Comparison of ENCODE assay signal across 12 cellular contexts in the genomic region with DNA sequence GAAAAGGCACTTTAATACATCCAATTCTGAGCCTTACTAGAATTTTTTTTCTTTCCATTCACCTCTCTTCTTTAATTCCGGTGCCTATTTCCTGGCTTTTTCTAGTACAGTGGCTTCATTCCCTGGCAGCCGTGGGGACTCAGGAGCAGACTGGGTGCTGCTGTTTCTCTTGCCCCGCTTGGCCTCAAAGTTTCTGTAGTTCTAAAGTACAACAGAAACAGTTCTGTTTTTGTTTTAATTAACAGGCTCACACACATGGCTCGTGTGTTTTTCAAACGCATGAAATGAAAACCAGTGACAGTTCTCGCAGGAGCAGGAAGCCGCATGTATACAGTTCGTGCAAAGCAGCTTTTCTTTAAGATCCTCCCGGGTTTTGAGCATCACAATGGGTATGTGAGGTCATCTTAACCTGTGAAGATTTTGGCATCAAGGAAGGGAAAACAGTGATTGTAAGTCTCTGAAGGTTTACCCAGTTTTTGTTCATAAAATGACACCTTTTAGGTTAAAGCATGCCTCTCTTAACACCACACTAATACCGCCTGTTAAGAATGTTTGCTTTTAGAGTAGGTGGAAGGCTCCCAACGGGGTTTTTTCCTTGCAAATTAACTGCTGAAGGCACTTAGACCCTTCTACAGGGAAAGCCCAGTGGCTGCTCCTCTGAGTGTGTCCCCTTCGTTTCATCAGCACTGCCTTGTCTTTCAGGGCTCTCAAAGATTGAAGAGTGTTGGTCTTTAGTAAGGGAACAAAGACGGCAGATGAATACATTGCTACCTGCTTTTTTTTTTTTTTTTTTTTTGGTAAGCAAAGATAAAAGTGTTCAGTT. TPM values are rescaled to one million over a fixed set of nuclear protein-coding genes. Genes with fewer than 3 reads are reported as not detected.
DNase-seq lines count a peak whose midpoint lies in the region; ATAC-seq, FAIRE-seq and TF ChIP-seq lines count a peak whose summit lies in the region.
"Had no signal": no experiment of that assay in that cellular context is flagged by ENCODE, and none has a peak within 500 bp of the region (broad histone marks: within the 10 kb centered on the region; RNA-seq: fewer than 3 reads in every experiment).

No MANE protein-coding gene starts in this region.

- H3K4me2 ChIP-seq in IMR-90 (ENCODE audit: low read depth, low read length) (peak overlapping the region; percentile 96), H1 (ENCODE audit: insufficient read depth in 1 of 2, low read depth in 2 of 2, low read length in 2 of 2) (peak overlapping the region; percentile 61 to 82)

- peak overlapping the region; percentile 42 for H4K5ac ChIP-seq in IMR-90 (ENCODE audit: low read depth, low read length)
- no peak overlapping the region for H4K5ac ChIP-seq in H1 (ENCODE audit: insufficient read length, low read depth, low read length)

- TF ChIP-seq POLR2A in IMR-90 (IDR thresholded peaks at IDR 0.05; ENCODE audit: low read depth, low read length) (no peak), H1 (IDR thresholded peaks at IDR 0.05; ENCODE audit: control extremely low read depth in 1 of 2, low read depth in 2 of 2, low read length in 2 of 2) (no peak), ovary (IDR thresholded peaks at IDR 0.05) (no peak)

- H3K14ac ChIP-seq in IMR-90 (replicated peaks; ENCODE audit: low read depth, low read length) (peak overlapping the region; percentile 87), H1 (ENCODE audit: insufficient read length) (no peak overlapping the region)

- TF ChIP-seq EP300 in H1 (IDR thresholded peaks at IDR 0.05; ENCODE audit: borderline replicate concordance in 1 of 2, low read depth in 2 of 2, low read length in 2 of 2) = no peak
- no peak for TF ChIP-seq EP300 in ovary (IDR thresholded peaks at IDR 0.05)

- H3K23ac ChIP-seq in IMR-90 (ENCODE audit: low read depth, low read length) (peak overlapping the region; percentile 88), H1 (ENCODE audit: insufficient read length) (no peak overlapping the region)

- H2AK9ac ChIP-seq in IMR-90 (replicated peaks; ENCODE audit: low read depth, low read length, poor library complexity) = no peak overlapping the region

- no TSS peak for BruUV-seq in IMR-90 (replicated peaks; lab: Mats Ljungman, UMichigan)

- H2BK20ac ChIP-seq in IMR-90 (ENCODE audit: low read depth, low read length) (peak overlapping the region; percentile 41; the same call in 1 of the 2 replicates), H1 (ENCODE audit: low read length) (no peak overlapping the region)

- TF ChIP-seq CTCF in IMR-90 (conservative IDR thresholded peaks at IDR 0.05; ENCODE audit: low read depth, low read length) (no peak), H1 (IDR thresholded peaks at IDR 0.05; ENCODE audit: control extremely low read depth in 1 of 3, insufficient read depth in 1 of 3, low read depth in 1 of 3, low read length in 3 of 3) (no peak), ovary (IDR thresholded peaks at IDR 0.05) (no peak)

- H3K9ac ChIP-seq in IMR-90 (ENCODE audit: low read depth, low read length) (peak overlapping the region; percentile 77), H1 (replicated peaks in 1 of 4; ENCODE audit: extremely low read depth in 1 of 4, low read depth in 3 of 4, low read length in 3 of 4) (0 out of 7 replicates have a peak overlapping the region, but pooled peaks of 1 of the 4 experiments have one; percentile 8)

- H2BK15ac ChIP-seq in IMR-90 (ENCODE audit: low read depth, low read length) = no peak overlapping the region
- H2BK15ac ChIP-seq in H1 (ENCODE audit: low read length) = no peak overlapping the region

- 28% methylated on average over 7 of the region's 13 CpGs; no CpG with 5 or more reads in 1 of the 2 experiments for WGBS in IMR-90 (ENCODE audit: extremely low coverage in 2 of 2, insufficient read length in 1 of 2), 2 experiments
- WGBS in H1 (ENCODE audit: extremely low coverage in 1 of 2, insufficient coverage in 1 of 2, insufficient read length in 1 of 2, insufficient replicate concordance in 2 of 2, low coverage in 1 of 2, low lambda C conversion rate in 2 of 2, missing lambda C conversion rate in 1 of 2), 2 experiments = 25% methylated on average over 13 of the region's 13 CpGs; no CpG with 5 or more reads in 1 of the 2 experiments
- 13 to 24% (median 16%) methylated on average over 13 of the region's 13 CpGs for WGBS in ovary, 3 donors

- peak; percentile 90 for FAIRE-seq in H1 (lab: Jason Lieb, UNC)

- H2AFZ ChIP-seq in IMR-90 (replicated peaks; ENCODE audit: low read length, poor library complexity) (no peak overlapping the region), H1 (ENCODE audit: low read length) (no peak overlapping the region)

- no peak overlapping the region for H2BK12ac ChIP-seq in H1 (ENCODE audit: low read depth, low read length)

- H3K4me3 ChIP-seq in IMR-90 (ENCODE audit: insufficient read depth, low read depth, low read length) = peak overlapping the region; percentile 39
- peak overlapping the region; percentile 32 to 96 (median 86); a peak in 6 of 8 replicates for H3K4me3 ChIP-seq in H1 (ENCODE audit: extremely low read depth in 1 of 4, insufficient read depth in 2 of 4, low read depth in 3 of 4, low read length in 4 of 4)
- peak overlapping the region; percentile 14 for H3K4me3 ChIP-seq in ovary

- dilution Hi-C loops in IMR-90 (cut with HindIII; ENCODE audit: low sequenced_read_pairs, unreplicated experiment) = no loop called here

- peaks cover 25 to 47% of the 10 kb centered on the region in 2 experiments for H3K79me2 ChIP-seq in H1 (ENCODE audit: control insufficient read depth in 1 of 2, insufficient read depth in 2 of 2, low read length in 2 of 2)

- H2BK120ac ChIP-seq in IMR-90 (ENCODE audit: low read depth, low read length) (peak overlapping the region; percentile 52), H1 (replicated peaks; ENCODE audit: low read depth, low read length) (no peak overlapping the region)

- H2AK5ac ChIP-seq in IMR-90 (ENCODE audit: low read depth, low read length) = no peak overlapping the region; the same call in 1 of the 2 replicates
- no peak overlapping the region for H2AK5ac ChIP-seq in H1 (ENCODE audit: low read depth, low read length)

- peak overlapping the region; percentile 9 for H4K91ac ChIP-seq in IMR-90 (ENCODE audit: insufficient read depth, low read depth, low read length)
- H4K91ac ChIP-seq in H1 (replicated peaks; ENCODE audit: insufficient read length, low read length) = no peak overlapping the region

- peaks cover 3% of the 10 kb centered on the region; the same call in 1 of the 2 replicates for H3K23me2 ChIP-seq in H1 (ENCODE audit: low read depth, low read length)

- H3K9me1 ChIP-seq in IMR-90 (ENCODE audit: insufficient read depth, low read length) = peaks cover 10% of the 10 kb centered on the region

- H3K56ac ChIP-seq in IMR-90 (ENCODE audit: extremely low read depth, insufficient read depth, low read length) (peak overlapping the region; percentile 49), H1 (replicated peaks; ENCODE audit: insufficient read length, low read depth, low read length) (no peak overlapping the region)

- H3K79me1 ChIP-seq in IMR-90 (ENCODE audit: low read depth in 1 of 2, low read length in 2 of 2) (peaks cover 12 to 32% of the 10 kb centered on the region in 2 experiments), H1 (ENCODE audit: low read depth, low read length) (no peaks in the 10 kb centered on the region)

- H3K9me3 ChIP-seq in IMR-90 (ENCODE audit: control insufficient read depth, insufficient read depth, low read length) (no peaks in the 10 kb centered on the region), H1 (ENCODE audit: insufficient read depth in 2 of 2, low read depth in 1 of 2, low read length in 1 of 2) (no peaks in the 10 kb centered on the region), ovary (no peaks in the 10 kb centered on the region)

- intact Hi-C loops in IMR-90 (cut with micrococcal nuclease) = loop anchor here (10.0 kb wide), 1 partner anchor 335 kb away; a partner anchor contains a TSS
- intact Hi-C loops in ovary (cut with DNase I) = loop anchor here (5.0 to 10.0 kb wide), 5 partner anchors 133 to 237 kb away; no protein-coding TSS in a partner anchor

- H2BK5ac ChIP-seq in IMR-90 (ENCODE audit: low read depth, low read length, poor library complexity, severe bottlenecking) (peak overlapping the region; percentile 96), H1 (ENCODE audit: low read depth, low read length) (no peak overlapping the region)

- H3K4me1 ChIP-seq in IMR-90 (ENCODE audit: control insufficient read depth, insufficient read depth, low read length) = peaks cover 16% of the 10 kb centered on the region
- H3K4me1 ChIP-seq in H1 (replicated peaks in 1 of 4; ENCODE audit: control insufficient read depth in 3 of 4, insufficient read depth in 4 of 4, low read length in 3 of 4) = peaks cover 0 to 10% (median 6%) of the 10 kb centered on the region in 4 experiments; a peak in 6 of 7 replicates
- H3K4me1 ChIP-seq in ovary (ENCODE audit: insufficient read depth) = peaks cover 18% of the 10 kb centered on the region

- POLR2A ChIA-PET in IMR-90 (lab: Charles Lee; ENCODE audit: unreplicated experiment) = interaction anchor here (1.0 kb wide), 1 partner anchor 140 kb away, joined by 3 read pairs; no protein-coding TSS in a partner anchor
- POLR2A ChIA-PET in H1 (lab: Charles Lee; ENCODE audit: partially characterized antibody) = interaction anchor here (0.7 to 1.4 kb wide), 8 partner anchors 10 to 81 kb away, joined by 3 to 6 read pairs (median 5); no protein-coding TSS in a partner anchor

- H4K8ac ChIP-seq in IMR-90 (ENCODE audit: low read depth in 2 of 2, low read length in 2 of 2) = peak overlapping the region; percentile 16 to 50; a peak in 2 of 4 replicates
- H4K8ac ChIP-seq in H1 (ENCODE audit: extremely low read depth, insufficient read depth, low read length) = no peak overlapping the region

- peak overlapping the region; percentile 61 for H3K18ac ChIP-seq in IMR-90 (ENCODE audit: low read depth, low read length)
- no peak overlapping the region; the same call in 1 of the 2 replicates for H3K18ac ChIP-seq in H1 (ENCODE audit: extremely low read depth, low read length)

- peak overlapping the region; percentile 63 for H3K27ac ChIP-seq in IMR-90 (ENCODE audit: insufficient read depth, low read length)
- H3K27ac ChIP-seq in H1 (ENCODE audit: low read depth, low read length) = no peak overlapping the region
- peak overlapping the region in 1 of 2 donors; percentile 5 for H3K27ac ChIP-seq in ovary

- H3K27me3 ChIP-seq in IMR-90 (ENCODE audit: control insufficient read depth, insufficient read depth, low read length) (no peaks in the 10 kb centered on the region), H1 (replicated peaks in 1 of 4; ENCODE audit: control insufficient read depth in 3 of 4, extremely low read depth in 1 of 4, insufficient read depth in 3 of 4, low read length in 3 of 4) (no peaks in the 10 kb centered on the region), ovary (no peaks in the 10 kb centered on the region)

- CTCF ChIA-PET in IMR-90 (lab: Yijun Ruan, JAX) = no interaction called here
- CTCF ChIA-PET in H1 (lab: Charles Lee; ENCODE audit: partially characterized antibody) = interaction anchor here (0.9 to 1.2 kb wide), 3 partner anchors 9 to 140 kb away, joined by 3 read pairs; no protein-coding TSS in a partner anchor

- H3K4ac ChIP-seq in IMR-90 (ENCODE audit: low read depth, low read length) = peak overlapping the region; percentile 39
- H3K4ac ChIP-seq in H1 (replicated peaks; ENCODE audit: insufficient read length, low read depth, low read length) = no peak overlapping the region

- peaks cover 49% of the 10 kb centered on the region for H4K20me1 ChIP-seq in IMR-90 (ENCODE audit: insufficient read depth, low read length)
- peaks cover 30 to 33% of the 10 kb centered on the region in 2 experiments for H4K20me1 ChIP-seq in H1 (replicated peaks in 1 of 2; ENCODE audit: control insufficient read depth in 1 of 2, insufficient read depth in 2 of 2, low read length in 2 of 2)

- DNase-seq in Daoy (ENCODE audit: low read depth) = peak; percentile 23
- no peak for DNase-seq in IMR-90
- DNase-seq in H1 (ENCODE audit: low read depth in 1 of 2, low spot score in 2 of 2) = no peak
- DNase-seq in ovary = no peak
- no peak for DNase-seq in stimulated activated CD8-positive, alpha-beta memory T cell treated with anti-CD3 and anti-CD28 coated beads, Interleukin-4, amount 100 ng/mL, for 48 hours
- no peak for DNase-seq in middle frontal gyrus (ENCODE audit: extremely low spot score, low spot score)
- no peak for DNase-seq in epidermal melanocyte (ENCODE audit: insufficient read length, low spot score)
- DNase-seq: activated CD8-positive, alpha-beta memory T cell treated with anti-CD3 and anti-CD28 coated beads, Interleukin-2, amount 10 ng/mL, durations not matched to agents 7 days and 5 days; stimulated activated CD4-positive, alpha-beta T cell treated with anti-CD3 and anti-CD28 coated beads, Interleukin-4, amount 100 ng/mL, for 24 hours; T-cell had no signal

- ATAC-seq in IMR-90 (ENCODE audit: low read depth) (no peak), GM21447 (IDR thresholded peaks at IDR 0.05; ENCODE audit: unreplicated experiment) (no peak)
- ATAC-seq: activated CD8-positive, alpha-beta memory T cell treated with anti-CD3 and anti-CD28 coated beads, Interleukin-2, amount 10 ng/mL, durations not matched to agents 7 days and 5 days; T-cell had no signal

- H3K36me3 ChIP-seq in IMR-90 (ENCODE audit: control insufficient read depth, insufficient read depth, low read length) (peaks cover 36% of the 10 kb centered on the region), H1 (ENCODE audit: control insufficient read depth in 2 of 4, insufficient read depth in 4 of 4, low read length in 3 of 4) (peaks cover 9 to 45% (median 18%) of the 10 kb centered on the region in 4 experiments), ovary (no peaks in the 10 kb centered on the region)

- in situ Hi-C loops in IMR-90 (cut with MboI; ENCODE audit: low sequenced_read_pairs) = loop anchor here (5.0 kb wide), 3 partner anchors 143 to 242 kb away; no protein-coding TSS in a partner anchor

- no peak for TF ChIP-seq RAD21 in IMR-90 (IDR thresholded peaks at IDR 0.05; ENCODE audit: low read length)
- no peak for TF ChIP-seq RAD21 in H1 (IDR thresholded peaks at IDR 0.05 in 1 of 2, conservative IDR thresholded peaks at IDR 0.05 in 1 of 2; ENCODE audit: low read depth in 2 of 2, low read length in 2 of 2)

RNA-seq across cellular contexts. Expression of a gene that starts 5.8 kb away (rescaled TPM):
- 12.0 and 19.3 TPM in 2 replicates for total RNA-seq in Daoy (2014; rRNA removed; shearing (Covaris generic))
- 62.4 and 81.1 TPM in 2 replicates for total RNA-seq in IMR-90 (2012; rRNA removed)
- 87.9 and 90.9 TPM in 2 replicates for polyA plus RNA-seq in IMR-90 (2012; rRNA removed)
- 34.4 and 91.8 TPM in 2 replicates for polyA plus RNA-seq in IMR-90 (2012; cell fraction: cytosol; rRNA removed)
- 21.3 and 47.0 TPM in 2 replicates for polyA plus RNA-seq in IMR-90 (2012; cell fraction: nucleus; rRNA removed; ENCODE audit: low replicate concordance)
- total RNA-seq in H1 (2021; fragmentation: NEBNext Ultra II Directional; extraction: Animal tissue kit (Norgen Biotek cat#: 25700)) = 246 TPM in 2 replicates
- polyA plus RNA-seq in H1 (2011; rRNA removed) = 176 and 280 TPM in 2 replicates
- 156 TPM for polyA plus RNA-seq in H1 (2011; cell fraction: cytosol; rRNA removed)
- polyA plus RNA-seq in H1 (2011; cell fraction: nucleus; rRNA removed) = 238 TPM
- 145 to 162 TPM (median 157 TPM) in 4 replicates for polyA plus RNA-seq in H1 (2012, experiment 1 of 2)
- 136 TPM for polyA plus RNA-seq in H1 (2012, experiment 2 of 2)
- 295 TPM for polyA plus RNA-seq in H1 (2013, experiment 1 of 2)
- polyA plus RNA-seq in H1 (2013, experiment 2 of 2) = 302 TPM
- 158 and 159 TPM in 2 replicates for polyA minus RNA-seq in H1 (2011; rRNA and poly(A)+ RNA removed)
- polyA minus RNA-seq in H1 (2011; cell fraction: cytosol; rRNA and poly(A)+ RNA removed) = 315 TPM
- polyA minus RNA-seq in H1 (2011; cell fraction: nucleus; rRNA and poly(A)+ RNA removed) = 207 TPM
- total RNA-seq in ovary = 10 to 100 TPM; 18.4 to 56.3 (median 35.9) TPM
- 10 to 100 TPM; 26.8 to 34.8 TPM for polyA plus RNA-seq in ovary

RNA-seq across cellular contexts. Expression of a gene that starts 33.6 kb away (rescaled TPM):
- total RNA-seq in Daoy (2014; rRNA removed; shearing (Covaris generic)) = not detected in 2 replicates
- total RNA-seq in IMR-90 (2012; rRNA removed) (under 0.01 TPM in 2 replicates), ovary (1 to 10 TPM in 1 of 7 donors, under 1 TPM in 4, not detected in 2; 0.24 to 5.2 (median 0.60) TPM)
- polyA plus RNA-seq in IMR-90 (2012; rRNA removed) (0.04 and 0.09 TPM in 2 replicates), H1 (2011; rRNA removed) (0.02 TPM in 1 of 2 replicates, not detected in the other), ovary (under 1 TPM; 0.05 to 0.10 TPM)
- polyA plus RNA-seq in IMR-90 (2012; cell fraction: cytosol; rRNA removed) = 0.04 and 0.05 TPM in 2 replicates
- 0.61 and 1.0 TPM in 2 replicates for polyA plus RNA-seq in IMR-90 (2012; cell fraction: nucleus; rRNA removed; ENCODE audit: low replicate concordance)
- not detected in 2 replicates for total RNA-seq in H1 (2021; fragmentation: NEBNext Ultra II Directional; extraction: Animal tissue kit (Norgen Biotek cat#: 25700))
- not detected for polyA plus RNA-seq in H1 (2011; cell fraction: cytosol; rRNA removed)
- not detected for polyA plus RNA-seq in H1 (2011; cell fraction: nucleus; rRNA removed)
- polyA plus RNA-seq in H1 (2012, experiment 1 of 2) = not detected in 4 replicates
- not detected for polyA plus RNA-seq in H1 (2012, experiment 2 of 2)
- polyA plus RNA-seq in H1 (2013, experiment 1 of 2) = not detected
- not detected for polyA plus RNA-seq in H1 (2013, experiment 2 of 2)
- polyA minus RNA-seq in H1 (2011; rRNA and poly(A)+ RNA removed) = not detected in 2 replicates
- polyA minus RNA-seq in H1 (2011; cell fraction: cytosol; rRNA and poly(A)+ RNA removed) = not detected
- not detected for polyA minus RNA-seq in H1 (2011; cell fraction: nucleus; rRNA and poly(A)+ RNA removed)
- total RNA-seq: glomerular endothelial cell, T-cell had no signal

Comparison
In these comparisons a context has a peak if more than half of its experiments do, and no peak if none do; other contexts are left out.
1. H3K4me3 ChIP-seq: peak in every context shown above with its lines; median percentile 86 in H1; 39 in IMR-90; 14 in ovary.